ENCODE assay signal across 3 cellular contexts in the genomic region with DNA sequence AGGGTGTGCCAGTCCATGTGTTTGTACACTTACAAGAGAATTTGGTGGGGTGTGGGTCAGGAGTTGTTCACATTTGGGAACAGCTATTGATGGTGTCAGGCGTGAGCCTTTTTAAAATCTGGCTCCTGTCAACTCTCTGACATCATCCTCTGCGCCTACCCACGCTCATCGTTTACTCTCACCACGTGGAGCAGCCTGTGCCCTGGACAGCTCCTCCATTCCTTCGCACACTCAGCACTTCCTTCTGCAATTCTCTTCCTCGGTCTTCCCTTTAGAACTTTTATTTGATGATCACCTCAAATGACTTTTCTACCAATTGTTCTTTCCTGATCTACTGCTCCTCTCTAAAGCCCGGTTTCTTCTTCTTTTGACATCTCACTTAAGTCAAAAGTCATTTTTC.
TF ChIP-seq lines count a peak whose summit lies in the region.

No MANE protein-coding gene starts in this region.

TF ChIP-seq in SK-N-SH, 30 proteins besides CTCF, POLR2A, EP300 and RAD21 (continued from another document):
- TF ChIP-seq, protein P1, sequence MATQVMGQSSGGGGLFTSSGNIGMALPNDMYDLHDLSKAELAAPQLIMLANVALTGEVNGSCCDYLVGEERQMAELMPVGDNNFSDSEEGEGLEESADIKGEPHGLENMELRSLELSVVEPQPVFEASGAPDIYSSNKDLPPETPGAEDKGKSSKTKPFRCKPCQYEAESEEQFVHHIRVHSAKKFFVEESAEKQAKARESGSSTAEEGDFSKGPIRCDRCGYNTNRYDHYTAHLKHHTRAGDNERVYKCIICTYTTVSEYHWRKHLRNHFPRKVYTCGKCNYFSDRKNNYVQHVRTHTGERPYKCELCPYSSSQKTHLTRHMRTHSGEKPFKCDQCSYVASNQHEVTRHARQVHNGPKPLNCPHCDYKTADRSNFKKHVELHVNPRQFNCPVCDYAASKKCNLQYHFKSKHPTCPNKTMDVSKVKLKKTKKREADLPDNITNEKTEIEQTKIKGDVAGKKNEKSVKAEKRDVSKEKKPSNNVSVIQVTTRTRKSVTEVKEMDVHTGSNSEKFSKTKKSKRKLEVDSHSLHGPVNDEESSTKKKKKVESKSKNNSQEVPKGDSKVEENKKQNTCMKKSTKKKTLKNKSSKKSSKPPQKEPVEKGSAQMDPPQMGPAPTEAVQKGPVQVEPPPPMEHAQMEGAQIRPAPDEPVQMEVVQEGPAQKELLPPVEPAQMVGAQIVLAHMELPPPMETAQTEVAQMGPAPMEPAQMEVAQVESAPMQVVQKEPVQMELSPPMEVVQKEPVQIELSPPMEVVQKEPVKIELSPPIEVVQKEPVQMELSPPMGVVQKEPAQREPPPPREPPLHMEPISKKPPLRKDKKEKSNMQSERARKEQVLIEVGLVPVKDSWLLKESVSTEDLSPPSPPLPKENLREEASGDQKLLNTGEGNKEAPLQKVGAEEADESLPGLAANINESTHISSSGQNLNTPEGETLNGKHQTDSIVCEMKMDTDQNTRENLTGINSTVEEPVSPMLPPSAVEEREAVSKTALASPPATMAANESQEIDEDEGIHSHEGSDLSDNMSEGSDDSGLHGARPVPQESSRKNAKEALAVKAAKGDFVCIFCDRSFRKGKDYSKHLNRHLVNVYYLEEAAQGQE (IDR thresholded peaks at IDR 0.05; ENCODE audit: low read depth, low read length) = peak; percentile 74; the same call in 1 of the 2 replicates

TF ChIP-seq in SK-N-SH treated with all-trans-retinoic acid at 6 μM for 48 hours, 23 proteins besides CTCF, POLR2A, EP300 and RAD21:
- TF ChIP-seq, protein P2, sequence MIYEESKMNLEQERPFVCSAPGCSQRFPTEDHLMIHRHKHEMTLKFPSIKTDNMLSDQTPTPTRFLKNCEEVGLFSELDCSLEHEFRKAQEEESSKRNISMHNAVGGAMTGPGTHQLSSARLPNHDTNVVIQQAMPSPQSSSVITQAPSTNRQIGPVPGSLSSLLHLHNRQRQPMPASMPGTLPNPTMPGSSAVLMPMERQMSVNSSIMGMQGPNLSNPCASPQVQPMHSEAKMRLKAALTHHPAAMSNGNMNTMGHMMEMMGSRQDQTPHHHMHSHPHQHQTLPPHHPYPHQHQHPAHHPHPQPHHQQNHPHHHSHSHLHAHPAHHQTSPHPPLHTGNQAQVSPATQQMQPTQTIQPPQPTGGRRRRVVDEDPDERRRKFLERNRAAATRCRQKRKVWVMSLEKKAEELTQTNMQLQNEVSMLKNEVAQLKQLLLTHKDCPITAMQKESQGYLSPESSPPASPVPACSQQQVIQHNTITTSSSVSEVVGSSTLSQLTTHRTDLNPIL (CRISPR knock-in tag; IDR thresholded peaks at IDR 0.05; ENCODE audit: low read depth) = no peak
- TF ChIP-seq OSR1 (CRISPR knock-in tag; IDR thresholded peaks at IDR 0.05) (no peak), SNAI2 (CRISPR knock-in tag; IDR thresholded peaks at IDR 0.05) (no peak), TOX (CRISPR knock-in tag; IDR thresholded peaks at IDR 0.05; ENCODE audit: borderline replicate concordance) (no peak), BACH2 (CRISPR knock-in tag; IDR thresholded peaks at IDR 0.05; ENCODE audit: borderline replicate concordance) (no peak), ZNF8 (CRISPR knock-in tag; IDR thresholded peaks at IDR 0.05) (no peak), ZNF70 (CRISPR knock-in tag; IDR thresholded peaks at IDR 0.05) (no peak), ARNTL (CRISPR knock-in tag; IDR thresholded peaks at IDR 0.05; ENCODE audit: borderline replicate concordance, low read depth) (no peak)
- TF ChIP-seq, protein P3, sequence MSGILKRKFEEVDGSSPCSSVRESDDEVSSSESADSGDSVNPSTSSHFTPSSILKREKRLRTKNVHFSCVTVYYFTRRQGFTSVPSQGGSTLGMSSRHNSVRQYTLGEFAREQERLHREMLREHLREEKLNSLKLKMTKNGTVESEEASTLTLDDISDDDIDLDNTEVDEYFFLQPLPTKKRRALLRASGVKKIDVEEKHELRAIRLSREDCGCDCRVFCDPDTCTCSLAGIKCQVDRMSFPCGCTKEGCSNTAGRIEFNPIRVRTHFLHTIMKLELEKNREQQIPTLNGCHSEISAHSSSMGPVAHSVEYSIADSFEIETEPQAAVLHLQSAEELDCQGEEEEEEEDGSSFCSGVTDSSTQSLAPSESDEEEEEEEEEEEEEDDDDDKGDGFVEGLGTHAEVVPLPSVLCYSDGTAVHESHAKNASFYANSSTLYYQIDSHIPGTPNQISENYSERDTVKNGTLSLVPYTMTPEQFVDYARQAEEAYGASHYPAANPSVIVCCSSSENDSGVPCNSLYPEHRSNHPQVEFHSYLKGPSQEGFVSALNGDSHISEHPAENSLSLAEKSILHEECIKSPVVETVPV (CRISPR knock-in tag; IDR thresholded peaks at IDR 0.05) = no peak
- TF ChIP-seq, protein P4, sequence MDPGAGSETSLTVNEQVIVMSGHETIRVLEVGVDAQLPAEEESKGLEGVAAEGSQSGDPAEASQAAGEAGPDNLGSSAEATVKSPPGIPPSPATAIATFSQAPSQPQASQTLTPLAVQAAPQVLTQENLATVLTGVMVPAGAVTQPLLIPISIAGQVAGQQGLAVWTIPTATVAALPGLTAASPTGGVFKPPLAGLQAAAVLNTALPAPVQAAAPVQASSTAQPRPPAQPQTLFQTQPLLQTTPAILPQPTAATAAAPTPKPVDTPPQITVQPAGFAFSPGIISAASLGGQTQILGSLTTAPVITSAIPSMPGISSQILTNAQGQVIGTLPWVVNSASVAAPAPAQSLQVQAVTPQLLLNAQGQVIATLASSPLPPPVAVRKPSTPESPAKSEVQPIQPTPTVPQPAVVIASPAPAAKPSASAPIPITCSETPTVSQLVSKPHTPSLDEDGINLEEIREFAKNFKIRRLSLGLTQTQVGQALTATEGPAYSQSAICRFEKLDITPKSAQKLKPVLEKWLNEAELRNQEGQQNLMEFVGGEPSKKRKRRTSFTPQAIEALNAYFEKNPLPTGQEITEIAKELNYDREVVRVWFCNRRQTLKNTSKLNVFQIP (CRISPR knock-in tag; IDR thresholded peaks at IDR 0.05; ENCODE audit: borderline replicate concordance, low read depth) = no peak

TF ChIP-seq in K562, 482 proteins besides CTCF, POLR2A, EP300 and RAD21 (continued from another document):
- TF ChIP-seq, protein P5, sequence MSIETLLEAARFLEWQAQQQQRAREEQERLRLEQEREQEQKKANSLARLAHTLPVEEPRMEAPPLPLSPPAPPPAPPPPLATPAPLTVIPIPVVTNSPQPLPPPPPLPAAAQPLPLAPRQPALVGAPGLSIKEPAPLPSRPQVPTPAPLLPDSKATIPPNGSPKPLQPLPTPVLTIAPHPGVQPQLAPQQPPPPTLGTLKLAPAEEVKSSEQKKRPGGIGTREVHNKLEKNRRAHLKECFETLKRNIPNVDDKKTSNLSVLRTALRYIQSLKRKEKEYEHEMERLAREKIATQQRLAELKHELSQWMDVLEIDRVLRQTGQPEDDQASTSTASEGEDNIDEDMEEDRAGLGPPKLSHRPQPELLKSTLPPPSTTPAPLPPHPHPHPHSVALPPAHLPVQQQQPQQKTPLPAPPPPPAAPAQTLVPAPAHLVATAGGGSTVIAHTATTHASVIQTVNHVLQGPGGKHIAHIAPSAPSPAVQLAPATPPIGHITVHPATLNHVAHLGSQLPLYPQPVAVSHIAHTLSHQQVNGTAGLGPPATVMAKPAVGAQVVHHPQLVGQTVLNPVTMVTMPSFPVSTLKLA (conservative IDR thresholded peaks at IDR 0.05) = peak in 1 of 2 experiments; percentile 45; a peak in 2 of 4 replicates
- no peak for TF ChIP-seq DDX20 (tag; IDR thresholded peaks at IDR 0.05; ENCODE audit: low read depth)
